In genomic region chr15:82878325-82878724, GRCh38 we compare ENCODE assay signal across 39 cellular contexts.
"Had no signal": no experiment of that assay in that cellular context is flagged by ENCODE, and none has a peak within 500 bp of the region (broad histone marks: within the 10 kb centered on the region; RNA-seq: fewer than 3 reads in every experiment).

No MANE protein-coding gene starts in this region.

- H3K9me3 Mint-ChIP-seq: activated CD4-positive, alpha-beta memory T cell treated with anti-CD3 and anti-CD28 coated beads for 36 hours; activated CD4-positive, alpha-beta T cell treated with anti-CD3 and anti-CD28 coated beads, Interleukin-2, amount 10 ng/mL, durations not matched to agents 24 days and 14 days; activated CD8-positive, alpha-beta T cell treated with anti-CD3 and anti-CD28 coated beads for 36 hours; activated naive CD4-positive, alpha-beta T cell treated with anti-CD3 and anti-CD28 coated beads, Interleukin-2, amount 10 ng/mL, durations not matched to agents 7 days and 5 days; activated naive CD4-positive, alpha-beta T cell treated with anti-CD3 and anti-CD28 coated beads, Interleukin-2, amount 50 U/mL, for 24 hours; activated naive CD8-positive, alpha-beta T cell treated with anti-CD3 and anti-CD28 coated beads, Interleukin-2, amount 10 ng/mL, durations not matched to agents 7 days and 5 days; activated naive CD8-positive, alpha-beta T cell treated with anti-CD3 and anti-CD28 coated beads, Interleukin-2, amount 50 U/mL, for 24 hours; activated T-cell treated with anti-CD3 and anti-CD28 coated beads, Interleukin-2, amount 50 U/mL, for 4 hours; activated T-cell treated with anti-CD3 and anti-CD28 coated beads, Interleukin-2, amount 50 U/mL, for 72 hours; activated T-helper 1 cell treated with anti-CD3 and anti-CD28 coated beads, Interleukin-12 subunit alpha, Interleukin-12 subunit beta, Interleukin-2, Interleukin-4 antibody, amounts not matched to agents 30 ng/mL and 10 ng/mL and 1 ng/mL, durations not matched to agents 14 hours and 24 hours and 36 hours; activated T-helper 17 cell treated with anti-CD3 and anti-CD28 coated beads, Interleukin-2, amount 50 U/mL, for 72 hours; central memory CD8-positive, alpha-beta T cell; T-helper 1 cell treated with Interleukin-12 subunit alpha and Interleukin-12 subunit beta and Interleukin-4 antibody, amounts not matched to agents 30 μg/mL and 1 μg/mL, for 36 hours; T-helper 2 cell treated with Interferon-gamma antibody and Interleukin-4, amounts not matched to agents 5 μg/mL and 100 μg/mL, for 36 hours had no signal

- H3K4me1 Mint-ChIP-seq: activated CD4-positive, alpha-beta T cell treated with anti-CD3 and anti-CD28 coated beads, Interleukin-2, amount 10 ng/mL, durations not matched to agents 24 days and 14 days; activated naive CD4-positive, alpha-beta T cell treated with anti-CD3 and anti-CD28 coated beads, Interleukin-2, amount 10 ng/mL, durations not matched to agents 7 days and 5 days; activated naive CD4-positive, alpha-beta T cell treated with anti-CD3 and anti-CD28 coated beads, Interleukin-2, amount 50 U/mL, for 24 hours; activated naive CD8-positive, alpha-beta T cell treated with anti-CD3 and anti-CD28 coated beads, Interleukin-2, amount 10 ng/mL, durations not matched to agents 7 days and 5 days; activated naive CD8-positive, alpha-beta T cell treated with anti-CD3 and anti-CD28 coated beads, Interleukin-2, amount 50 U/mL, for 24 hours; activated T-helper 17 cell treated with anti-CD3 and anti-CD28 coated beads, Interleukin-2, amount 50 U/mL, for 72 hours; central memory CD8-positive, alpha-beta T cell had no signal

- H3K4me1 ChIP-seq: ascending aorta had no signal

- H3K9me3 ChIP-seq: ascending aorta had no signal

- ATAC-seq: activated CD4-positive, CD25-positive, alpha-beta regulatory T cell treated with anti-CD3 and anti-CD28 coated beads, Interleukin-2, amount 50 U/mL, for 24 hours; activated CD8-positive, alpha-beta T cell treated with anti-CD3 and anti-CD28 coated beads for 36 hours; activated naive CD8-positive, alpha-beta T cell treated with anti-CD3 and anti-CD28 coated beads, Interleukin-2, amount 50 U/mL, for 24 hours; activated T-cell treated with anti-CD3 and anti-CD28 coated beads, Interleukin-2, amount 50 U/mL, for 4 hours; activated T-cell treated with anti-CD3 and anti-CD28 coated beads, Interleukin-2, amount 50 U/mL, for 72 hours; activated T-helper 17 cell treated with anti-CD3 and anti-CD28 coated beads, Interleukin-2, amount 50 U/mL, for 72 hours had no signal

- H3K27ac Mint-ChIP-seq: activated CD4-positive, alpha-beta memory T cell treated with anti-CD3 and anti-CD28 coated beads for 36 hours; activated CD4-positive, alpha-beta T cell treated with anti-CD3 and anti-CD28 coated beads, Interleukin-2, amount 10 ng/mL, durations not matched to agents 24 days and 14 days; activated CD8-positive, alpha-beta T cell treated with anti-CD3 and anti-CD28 coated beads for 36 hours; activated naive CD4-positive, alpha-beta T cell treated with anti-CD3 and anti-CD28 coated beads, Interleukin-2, amount 10 ng/mL, durations not matched to agents 7 days and 5 days; activated naive CD4-positive, alpha-beta T cell treated with anti-CD3 and anti-CD28 coated beads, Interleukin-2, amount 50 U/mL, for 24 hours; activated naive CD8-positive, alpha-beta T cell; activated naive CD8-positive, alpha-beta T cell treated with anti-CD3 and anti-CD28 coated beads, Interleukin-2, amount 10 ng/mL, durations not matched to agents 7 days and 5 days; activated naive CD8-positive, alpha-beta T cell treated with anti-CD3 and anti-CD28 coated beads, Interleukin-2, amount 50 U/mL, for 24 hours; activated T-cell treated with anti-CD3 and anti-CD28 coated beads, Interleukin-2, amount 50 U/mL, for 72 hours; activated T-helper 1 cell treated with anti-CD3 and anti-CD28 coated beads, Interleukin-12 subunit alpha, Interleukin-12 subunit beta, Interleukin-2, Interleukin-4 antibody, amounts not matched to agents 30 ng/mL and 10 ng/mL and 1 ng/mL, durations not matched to agents 14 hours and 24 hours and 36 hours; activated T-helper 17 cell treated with anti-CD3 and anti-CD28 coated beads, Interleukin-2, amount 50 U/mL, for 72 hours; brain; T-helper 1 cell treated with Interleukin-12 subunit alpha and Interleukin-12 subunit beta and Interleukin-4 antibody, amounts not matched to agents 30 μg/mL and 1 μg/mL, for 36 hours; T-helper 2 cell treated with Interferon-gamma antibody and Interleukin-4, amounts not matched to agents 5 μg/mL and 100 μg/mL, for 36 hours had no signal

- H3K27me3 ChIP-seq: ascending aorta, cardiac muscle cell had no signal

- H3K27me3 Mint-ChIP-seq: activated CD4-positive, alpha-beta memory T cell treated with anti-CD3 and anti-CD28 coated beads for 36 hours; activated CD8-positive, alpha-beta T cell treated with anti-CD3 and anti-CD28 coated beads for 36 hours; activated naive CD4-positive, alpha-beta T cell treated with anti-CD3 and anti-CD28 coated beads, Interleukin-2, amount 50 U/mL, for 24 hours; activated naive CD8-positive, alpha-beta T cell; activated naive CD8-positive, alpha-beta T cell treated with anti-CD3 and anti-CD28 coated beads, Interleukin-2, amount 10 ng/mL, durations not matched to agents 7 days and 5 days; activated naive CD8-positive, alpha-beta T cell treated with anti-CD3 and anti-CD28 coated beads, Interleukin-2, amount 50 U/mL, for 24 hours; activated T-helper 17 cell treated with anti-CD3 and anti-CD28 coated beads, Interleukin-2, amount 50 U/mL, for 72 hours had no signal

- H3K4me3 Mint-ChIP-seq: activated CD4-positive, alpha-beta memory T cell treated with anti-CD3 and anti-CD28 coated beads for 36 hours; activated CD4-positive, alpha-beta T cell treated with anti-CD3 and anti-CD28 coated beads, Interleukin-2, amount 10 ng/mL, durations not matched to agents 24 days and 14 days; activated CD8-positive, alpha-beta T cell treated with anti-CD3 and anti-CD28 coated beads for 36 hours; activated naive CD4-positive, alpha-beta T cell treated with anti-CD3 and anti-CD28 coated beads, Interleukin-2, amount 10 ng/mL, durations not matched to agents 7 days and 5 days; activated naive CD4-positive, alpha-beta T cell treated with anti-CD3 and anti-CD28 coated beads, Interleukin-2, amount 50 U/mL, for 24 hours; activated naive CD8-positive, alpha-beta T cell; activated naive CD8-positive, alpha-beta T cell treated with anti-CD3 and anti-CD28 coated beads, Interleukin-2, amount 10 ng/mL, durations not matched to agents 7 days and 5 days; activated naive CD8-positive, alpha-beta T cell treated with anti-CD3 and anti-CD28 coated beads, Interleukin-2, amount 50 U/mL, for 24 hours; activated T-cell treated with anti-CD3 and anti-CD28 coated beads, Interleukin-2, amount 50 U/mL, for 4 hours; activated T-cell treated with anti-CD3 and anti-CD28 coated beads, Interleukin-2, amount 50 U/mL, for 72 hours; activated T-helper 1 cell treated with anti-CD3 and anti-CD28 coated beads, Interleukin-12 subunit alpha, Interleukin-12 subunit beta, Interleukin-2, Interleukin-4 antibody, amounts not matched to agents 30 ng/mL and 10 ng/mL and 1 ng/mL, durations not matched to agents 14 hours and 24 hours and 36 hours; activated T-helper 17 cell treated with anti-CD3 and anti-CD28 coated beads, Interleukin-2, amount 50 U/mL, for 72 hours; brain; central memory CD8-positive, alpha-beta T cell; T-helper 1 cell treated with Interleukin-12 subunit alpha and Interleukin-12 subunit beta and Interleukin-4 antibody, amounts not matched to agents 30 μg/mL and 1 μg/mL, for 36 hours; T-helper 2 cell treated with Interferon-gamma antibody and Interleukin-4, amounts not matched to agents 5 μg/mL and 100 μg/mL, for 36 hours had no signal

- H3K36me3 ChIP-seq: ascending aorta, cardiac muscle cell had no signal

- H3K27ac ChIP-seq: ascending aorta, cardiac muscle cell, VCaP had no signal

- FAIRE-seq: TTC549 had no signal

- H3K4me3 ChIP-seq: ascending aorta, cardiac muscle cell had no signal

- DNase-seq: activated CD4-positive, alpha-beta memory T cell treated with anti-CD3 and anti-CD28 coated beads for 36 hours; activated CD4-positive, alpha-beta T cell treated with anti-CD3 and anti-CD28 coated beads for 1 hour; activated CD4-positive, alpha-beta T cell treated with anti-CD3 and anti-CD28 coated beads for 4 hours; activated CD4-positive, alpha-beta T cell treated with anti-CD3 and anti-CD28 coated beads, Interleukin-2, amount 10 ng/mL, durations not matched to agents 24 days and 14 days; activated CD4-positive, alpha-beta T cell treated with anti-CD3 and anti-CD28 coated beads, Interleukin-2, amount 50 U/mL, for 1 hour; activated CD4-positive, alpha-beta T cell treated with anti-CD3 and anti-CD28 coated beads, Interleukin-2, amount 50 U/mL, for 4 hours; activated CD4-positive, CD25-positive, alpha-beta regulatory T cell; activated CD8-positive, alpha-beta memory T cell treated with anti-CD3 and anti-CD28 coated beads, Interleukin-2, amount 50 U/mL, for 4 hours; activated CD8-positive, alpha-beta T cell treated with anti-CD3 and anti-CD28 coated beads for 36 hours; activated effector memory CD4-positive, alpha-beta T cell treated with anti-CD3 and anti-CD28 coated beads, Interleukin-2, amount 50 U/mL, for 16 hours; activated gamma-delta T cell treated with Interleukin-2 at 50 U/mL for 16 hours; activated naive CD4-positive, alpha-beta T cell; activated naive CD4-positive, alpha-beta T cell treated with anti-CD3 and anti-CD28 coated beads, Interleukin-2, amount 10 ng/mL, durations not matched to agents 7 days and 5 days; activated naive CD8-positive, alpha-beta T cell treated with anti-CD3 and anti-CD28 coated beads, Interleukin-2, amount 10 ng/mL, durations not matched to agents 7 days and 5 days; activated naive CD8-positive, alpha-beta T cell treated with anti-CD3 and anti-CD28 coated beads, Interleukin-2, amount 50 U/mL, for 24 hours; activated T-cell treated with anti-CD3 and anti-CD28 coated beads for 4 hours; activated T-cell treated with anti-CD3 and anti-CD28 coated beads, Interleukin-2, amount 50 U/mL, for 1 hour; activated T-cell treated with anti-CD3 and anti-CD28 coated beads, Interleukin-2, amount 50 U/mL, for 4 hours; activated T-cell treated with anti-CD3 and anti-CD28 coated beads, Interleukin-2, amount 50 U/mL, for 72 hours; amygdala; anterior cingulate cortex; caudate nucleus; cerebellar nuclear complex; T-helper 1 cell; T-helper 2 cell; T-helper 9 cell had no signal

- H3K36me3 Mint-ChIP-seq: activated CD4-positive, alpha-beta memory T cell treated with anti-CD3 and anti-CD28 coated beads for 36 hours; activated naive CD4-positive, alpha-beta T cell treated with anti-CD3 and anti-CD28 coated beads, Interleukin-2, amount 10 ng/mL, durations not matched to agents 7 days and 5 days; activated naive CD4-positive, alpha-beta T cell treated with anti-CD3 and anti-CD28 coated beads, Interleukin-2, amount 50 U/mL, for 24 hours; activated naive CD8-positive, alpha-beta T cell treated with anti-CD3 and anti-CD28 coated beads, Interleukin-2, amount 10 ng/mL, durations not matched to agents 7 days and 5 days had no signal
